ENCODE assay signal across 24 cellular contexts in the genomic region with DNA sequence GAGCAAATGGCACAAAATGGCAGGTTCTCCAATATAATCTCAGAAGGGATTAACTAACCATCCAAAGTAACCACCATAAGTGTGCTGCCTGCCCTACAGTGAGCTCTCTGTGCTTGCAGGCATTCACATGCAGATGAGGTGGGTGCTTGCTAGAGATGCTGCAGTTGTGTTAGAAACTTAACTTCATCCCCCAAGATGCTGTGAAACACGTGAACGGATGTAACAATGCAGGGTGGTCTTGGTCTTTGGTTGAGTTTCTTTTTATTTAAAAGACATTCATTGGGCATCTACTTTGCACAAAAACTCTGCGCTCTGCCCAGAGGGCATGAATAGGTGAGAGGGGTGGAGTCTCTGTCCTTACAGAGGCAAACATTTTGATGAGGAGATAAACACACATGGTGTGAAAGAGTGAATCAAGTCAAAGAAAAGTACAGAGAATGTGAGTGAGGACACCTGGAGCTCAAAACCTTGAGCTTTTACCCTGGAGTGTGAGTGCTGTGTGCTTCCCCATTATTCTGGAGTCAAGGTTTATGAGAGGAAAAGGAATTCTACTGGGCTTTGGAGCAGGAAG.
"Had no signal": no experiment of that assay in that cellular context is flagged by ENCODE, and none has a peak within 500 bp of the region (broad histone marks: within the 10 kb centered on the region; RNA-seq: fewer than 3 reads in every experiment).

No MANE protein-coding gene starts in this region.

- H3K27me3 ChIP-seq: adrenal gland had no signal

- H3K4me1 ChIP-seq: adrenal gland had no signal

- H3K4me3 Mint-ChIP-seq: activated CD4-positive, alpha-beta memory T cell treated with anti-CD3 and anti-CD28 coated beads, Interleukin-2, amount 10 ng/mL, durations not matched to agents 7 days and 5 days; activated CD4-positive, alpha-beta T cell treated with anti-CD3 and anti-CD28 coated beads for 36 hours; activated naive CD4-positive, alpha-beta T cell treated with anti-CD3 and anti-CD28 coated beads for 36 hours; activated naive CD8-positive, alpha-beta T cell treated with anti-CD3 and anti-CD28 coated beads for 36 hours; activated T-helper 17 cell treated with anti-CD3 and anti-CD28 coated beads, Interleukin-2, amount 50 U/mL, for 72 hours; T-cell had no signal

- H3K4me1 Mint-ChIP-seq: activated CD4-positive, alpha-beta memory T cell treated with anti-CD3 and anti-CD28 coated beads, Interleukin-2, amount 10 ng/mL, durations not matched to agents 7 days and 5 days; activated CD4-positive, alpha-beta T cell treated with anti-CD3 and anti-CD28 coated beads for 36 hours; activated naive CD8-positive, alpha-beta T cell treated with anti-CD3 and anti-CD28 coated beads for 36 hours; activated T-helper 17 cell treated with anti-CD3 and anti-CD28 coated beads, Interleukin-2, amount 50 U/mL, for 72 hours; T-cell had no signal

- H3K27ac ChIP-seq: adrenal gland, SK-N-MC, VCaP had no signal

- DNase-seq: activated CD4-positive, alpha-beta memory T cell treated with anti-CD3 and anti-CD28 coated beads, Interleukin-2, amount 10 ng/mL, durations not matched to agents 7 days and 5 days; activated CD4-positive, alpha-beta T cell treated with anti-CD3 and anti-CD28 coated beads for 36 hours; activated CD4-positive, alpha-beta T cell treated with anti-CD3 and anti-CD28 coated beads, Interleukin-2, amount 50 U/mL, for 1 hour; activated gamma-delta T cell; activated naive CD4-positive, alpha-beta T cell treated with anti-CD3 and anti-CD28 coated beads for 36 hours; activated naive CD8-positive, alpha-beta T cell treated with anti-CD3 and anti-CD28 coated beads for 36 hours; activated T-cell treated with anti-CD3 and anti-CD28 coated beads for 4 hours; activated T-cell treated with anti-CD3 and anti-CD28 coated beads, Interleukin-2, amount 50 U/mL, for 48 hours; adrenal gland; Karpas-422; MM.1S; NCI-H1105; NCI-H1436 treated with DMSO at 0.1 percent for 48 hours; NCI-H187; NCI-H2081; NCI-H2227 treated with DMSO at 0.1 percent for 48 hours; NCI-H526 treated with DMSO at 0.1 percent for 48 hours; SIG-M5; T-cell; T-helper 2 cell; T1000 had no signal

- H3K9me3 ChIP-seq: adrenal gland had no signal

- H3K9me3 Mint-ChIP-seq: activated CD4-positive, alpha-beta memory T cell treated with anti-CD3 and anti-CD28 coated beads, Interleukin-2, amount 10 ng/mL, durations not matched to agents 7 days and 5 days; activated naive CD4-positive, alpha-beta T cell treated with anti-CD3 and anti-CD28 coated beads for 36 hours; activated naive CD8-positive, alpha-beta T cell treated with anti-CD3 and anti-CD28 coated beads for 36 hours; activated T-helper 17 cell treated with anti-CD3 and anti-CD28 coated beads, Interleukin-2, amount 50 U/mL, for 72 hours; T-cell had no signal

- H3K36me3 ChIP-seq: adrenal gland had no signal

- H3K4me3 ChIP-seq: adrenal gland, SK-N-MC had no signal

- ATAC-seq: activated CD4-positive, alpha-beta T cell treated with anti-CD3 and anti-CD28 coated beads for 36 hours; activated T-helper 17 cell treated with anti-CD3 and anti-CD28 coated beads, Interleukin-2, amount 50 U/mL, for 72 hours; T-cell had no signal

- H3K36me3 Mint-ChIP-seq: activated naive CD8-positive, alpha-beta T cell treated with anti-CD3 and anti-CD28 coated beads for 36 hours; T-cell had no signal

- H3K27ac Mint-ChIP-seq: activated CD4-positive, alpha-beta memory T cell treated with anti-CD3 and anti-CD28 coated beads, Interleukin-2, amount 10 ng/mL, durations not matched to agents 7 days and 5 days; activated CD4-positive, alpha-beta T cell treated with anti-CD3 and anti-CD28 coated beads for 36 hours; activated naive CD4-positive, alpha-beta T cell treated with anti-CD3 and anti-CD28 coated beads for 36 hours; activated naive CD8-positive, alpha-beta T cell treated with anti-CD3 and anti-CD28 coated beads for 36 hours; activated T-helper 17 cell treated with anti-CD3 and anti-CD28 coated beads, Interleukin-2, amount 50 U/mL, for 72 hours; T-cell had no signal
